ENCODE assay signal across 8 cellular contexts in genomic region chr3:69120879-69121464, GRCh38.
DNase-seq lines count a peak whose midpoint lies in the region; ATAC-seq, FAIRE-seq and TF ChIP-seq lines count a peak whose summit lies in the region.

No MANE protein-coding gene starts in this region.

- peak; percentile 66 for ATAC-seq in GM21381 (IDR thresholded peaks at IDR 0.05; ENCODE audit: unreplicated experiment)

- POLR2A ChIA-PET in RWPE1 (lab: Yijun Ruan, JAX; ENCODE audit: low non-redundant PET): no interaction called here

- peak; percentile 92 for TF ChIP-seq CTCF in RWPE1 (conservative IDR thresholded peaks at IDR 0.05; ENCODE audit: low read depth)

- DNase-seq in DMS 273 (lab: John Stamatoyannopoulos, UW; ENCODE audit: unreplicated experiment): peak; percentile 82
- peak; percentile 85 for DNase-seq in KBM-7
- peak; percentile 31 for DNase-seq in RWPE1 (ENCODE audit: low spot score)
- DNase-seq in activated T-helper 9 cell treated with anti-CD3 and anti-CD28 coated beads, Interleukin-2, amount 50 U/mL, for 16 hours (ENCODE audit: low read depth): peak; percentile 65
- peak; percentile 51 for DNase-seq in germinal center (ENCODE audit: low spot score)
- peak in 6 of 10 donors; percentile 32 to 77 (median 76) for DNase-seq in posterior cingulate gyrus
- peak; percentile 58 for DNase-seq in urothelium cell line (ENCODE audit: low spot score)

- FAIRE-seq in urothelium cell line (lab: Jason Lieb, UNC): peak; percentile 72

- CTCF ChIA-PET in RWPE1 (lab: Yijun Ruan, JAX): interaction anchor here (0.6 to 1.2 kb wide), 10 partner anchors 19 to 1271 kb away, joined by 3 to 5 read pairs (median 4); no protein-coding TSS in a partner anchor

- intact Hi-C loops in posterior cingulate gyrus (cut with DNase I): loop anchor here (5.0 kb wide), 2 partner anchors 306 to 551 kb away; no protein-coding TSS in a partner anchor

- in situ Hi-C loops in KBM-7 (cut with MboI; ENCODE audit: low pct_unique_long_range_greater_than_20kb, low sequenced_read_pairs): no loop called here

- no peak overlapping the region for H3K27ac ChIP-seq in RWPE1

Comparison
In these comparisons a context has a peak if more than half of its experiments do, and no peak if none do; other contexts are left out.
1. DNase-seq: peak in every context shown above with its lines; median percentile 85 in KBM-7; 82 in DMS 273; 76 in posterior cingulate gyrus; 65 in activated T-helper 9 cell treated with anti-CD3 and anti-CD28 coated beads, Interleukin-2, amount 50 U/mL, for 16 hours; 58 in urothelium cell line; 51 in germinal center; 31 in RWPE1.